Comparison of ENCODE assay signal across 7 cellular contexts in the genomic region with DNA sequence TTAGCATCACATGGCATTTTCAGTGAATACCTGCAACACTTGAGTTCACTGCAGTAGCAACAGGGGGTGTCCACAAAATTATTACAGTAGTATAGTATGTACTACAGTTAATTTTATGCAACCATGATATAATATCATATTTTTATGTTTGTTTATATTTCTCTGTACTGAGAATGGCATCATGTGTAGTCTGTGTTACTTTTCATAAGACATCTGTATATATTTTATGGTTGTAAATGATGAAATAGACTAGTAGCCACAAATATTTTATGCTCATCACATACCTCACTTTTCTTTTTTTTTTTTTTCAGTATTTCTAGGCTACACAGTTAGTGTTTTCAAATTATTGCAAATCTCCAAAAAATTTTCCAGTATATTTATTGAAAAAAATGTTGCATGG.
"Had no signal": no experiment of that assay in that cellular context is flagged by ENCODE, and none has a peak within 500 bp of the region (broad histone marks: within the 10 kb centered on the region; RNA-seq: fewer than 3 reads in every experiment).

No MANE protein-coding gene starts in this region.

- H3K4me3 ChIP-seq: GM23338 had no signal

- H3K4me2 ChIP-seq: GM23338 had no signal

- H3K27ac ChIP-seq: HL-60 had no signal

- H2AFZ ChIP-seq: GM23338 had no signal

- DNase-seq: H9, HFFc6, KBM-7 had no signal

- ATAC-seq: GM23338, HCT116, HepG2 had no signal
